Comparison of ENCODE assay signal across 1 cellular context in the genomic region with DNA sequence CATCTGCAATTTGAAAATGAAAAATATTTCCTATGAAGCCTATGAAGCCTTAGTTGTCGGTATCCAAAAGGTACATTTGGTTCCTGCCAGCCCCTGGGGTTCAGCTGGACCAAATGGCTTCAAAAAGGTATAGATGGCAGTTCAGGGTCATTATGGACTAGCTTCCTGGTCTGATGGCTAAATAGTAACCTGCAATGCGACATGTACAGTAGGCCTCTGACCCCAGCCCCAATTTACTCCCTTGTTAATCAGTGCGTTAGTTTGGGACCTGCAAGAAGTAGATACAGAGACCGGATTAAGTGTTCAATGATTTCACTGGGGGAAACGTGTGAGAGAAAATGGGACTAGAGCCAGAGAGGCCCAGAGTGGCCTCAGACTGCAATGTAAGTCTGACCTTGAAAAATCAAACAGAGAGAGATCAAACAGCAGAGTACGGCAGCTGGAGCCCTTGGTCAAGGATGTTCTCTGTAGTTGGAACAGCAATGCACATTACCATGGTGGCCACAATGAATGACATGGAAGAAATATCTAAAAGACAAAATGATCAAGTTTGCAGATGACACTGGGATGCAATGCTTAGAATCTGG.
A peak's percentile ranks its signal among the peaks of the same experiment; 100 is the strongest.
TF ChIP-seq lines count a peak whose summit lies in the region.

No MANE protein-coding gene starts in this region.

TF ChIP-seq in HepG2, 621 proteins besides CTCF, POLR2A, EP300 and RAD21 (continued from another document and continues in another):
- TF ChIP-seq, protein P1, sequence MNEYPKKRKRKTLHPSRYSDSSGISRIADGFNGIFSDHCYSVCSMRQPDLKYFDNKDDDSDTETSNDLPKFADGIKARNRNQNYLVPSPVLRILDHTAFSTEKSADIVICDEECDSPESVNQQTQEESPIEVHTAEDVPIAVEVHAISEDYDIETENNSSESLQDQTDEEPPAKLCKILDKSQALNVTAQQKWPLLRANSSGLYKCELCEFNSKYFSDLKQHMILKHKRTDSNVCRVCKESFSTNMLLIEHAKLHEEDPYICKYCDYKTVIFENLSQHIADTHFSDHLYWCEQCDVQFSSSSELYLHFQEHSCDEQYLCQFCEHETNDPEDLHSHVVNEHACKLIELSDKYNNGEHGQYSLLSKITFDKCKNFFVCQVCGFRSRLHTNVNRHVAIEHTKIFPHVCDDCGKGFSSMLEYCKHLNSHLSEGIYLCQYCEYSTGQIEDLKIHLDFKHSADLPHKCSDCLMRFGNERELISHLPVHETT (CRISPR knock-in tag; conservative IDR thresholded peaks at IDR 0.05), result no peak
- TF ChIP-seq ZBTB3 (CRISPR knock-in tag; IDR thresholded peaks at IDR 0.05; ENCODE audit: borderline replicate concordance, low read depth) (no peak), SNRNP70 (IDR thresholded peaks at IDR 0.05; ENCODE audit: low read depth, low read length) (no peak), RFX3 (CRISPR knock-in tag; IDR thresholded peaks at IDR 0.05) (no peak), MATR3 (CRISPR knock-in tag; IDR thresholded peaks at IDR 0.05) (no peak), ZBTB38 (CRISPR knock-in tag; IDR thresholded peaks at IDR 0.05) (no peak), ZBTB42 (CRISPR knock-in tag; IDR thresholded peaks at IDR 0.05) (no peak), SRSF1 (optimal IDR thresholded peaks at IDR 0.05; ENCODE audit: low read depth, low read length) (no peak), ZNF260 (CRISPR knock-in tag; IDR thresholded peaks at IDR 0.05; ENCODE audit: borderline replicate concordance, low read depth) (no peak), NFYB (CRISPR knock-in tag; IDR thresholded peaks at IDR 0.05) (no peak), ZNF20 (CRISPR knock-in tag; IDR thresholded peaks at IDR 0.05) (no peak), ZNF44 (CRISPR knock-in tag; IDR thresholded peaks at IDR 0.05) (no peak), ZSCAN9 (CRISPR knock-in tag; IDR thresholded peaks at IDR 0.05; ENCODE audit: borderline replicate concordance) (no peak), POLR2AphosphoS5 (IDR thresholded peaks at IDR 0.05; ENCODE audit: low read depth, low read length) (no peak), ERF (CRISPR knock-in tag; IDR thresholded peaks at IDR 0.05) (0 out of 2 replicates have a peak, but pooled peaks have one; percentile 32), ATF7-NPFF (CRISPR knock-in tag; IDR thresholded peaks at IDR 0.05; ENCODE audit: low read depth) (no peak), ZNF841 (CRISPR knock-in tag; IDR thresholded peaks at IDR 0.05; ENCODE audit: borderline replicate concordance) (no peak), NFRKB (IDR thresholded peaks at IDR 0.05) (no peak), RFX1 (IDR thresholded peaks at IDR 0.05) (no peak), SAFB2 (CRISPR knock-in tag; IDR thresholded peaks at IDR 0.05; ENCODE audit: borderline replicate concordance, low read depth) (no peak), POLR2G (IDR thresholded peaks at IDR 0.05; ENCODE audit: low read depth, low read length) (no peak)
- TF ChIP-seq, protein P2, sequence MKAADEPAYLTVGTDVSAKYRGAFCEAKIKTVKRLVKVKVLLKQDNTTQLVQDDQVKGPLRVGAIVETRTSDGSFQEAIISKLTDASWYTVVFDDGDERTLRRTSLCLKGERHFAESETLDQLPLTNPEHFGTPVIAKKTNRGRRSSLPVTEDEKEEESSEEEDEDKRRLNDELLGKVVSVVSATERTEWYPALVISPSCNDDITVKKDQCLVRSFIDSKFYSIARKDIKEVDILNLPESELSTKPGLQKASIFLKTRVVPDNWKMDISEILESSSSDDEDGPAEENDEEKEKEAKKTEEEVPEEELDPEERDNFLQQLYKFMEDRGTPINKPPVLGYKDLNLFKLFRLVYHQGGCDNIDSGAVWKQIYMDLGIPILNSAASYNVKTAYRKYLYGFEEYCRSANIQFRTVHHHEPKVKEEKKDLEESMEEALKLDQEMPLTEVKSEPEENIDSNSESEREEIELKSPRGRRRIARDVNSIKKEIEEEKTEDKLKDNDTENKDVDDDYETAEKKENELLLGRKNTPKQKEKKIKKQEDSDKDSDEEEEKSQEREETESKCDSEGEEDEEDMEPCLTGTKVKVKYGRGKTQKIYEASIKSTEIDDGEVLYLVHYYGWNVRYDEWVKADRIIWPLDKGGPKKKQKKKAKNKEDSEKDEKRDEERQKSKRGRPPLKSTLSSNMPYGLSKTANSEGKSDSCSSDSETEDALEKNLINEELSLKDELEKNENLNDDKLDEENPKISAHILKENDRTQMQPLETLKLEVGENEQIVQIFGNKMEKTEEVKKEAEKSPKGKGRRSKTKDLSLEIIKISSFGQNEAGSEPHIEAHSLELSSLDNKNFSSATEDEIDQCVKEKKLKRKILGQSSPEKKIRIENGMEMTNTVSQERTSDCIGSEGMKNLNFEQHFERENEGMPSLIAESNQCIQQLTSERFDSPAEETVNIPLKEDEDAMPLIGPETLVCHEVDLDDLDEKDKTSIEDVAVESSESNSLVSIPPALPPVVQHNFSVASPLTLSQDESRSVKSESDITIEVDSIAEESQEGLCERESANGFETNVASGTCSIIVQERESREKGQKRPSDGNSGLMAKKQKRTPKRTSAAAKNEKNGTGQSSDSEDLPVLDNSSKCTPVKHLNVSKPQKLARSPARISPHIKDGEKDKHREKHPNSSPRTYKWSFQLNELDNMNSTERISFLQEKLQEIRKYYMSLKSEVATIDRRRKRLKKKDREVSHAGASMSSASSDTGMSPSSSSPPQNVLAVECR (CRISPR knock-in tag; IDR thresholded peaks at IDR 0.05; ENCODE audit: borderline replicate concordance), result peak; percentile 30; the same call in 1 of the 2 replicates
- TF ChIP-seq, protein P3, sequence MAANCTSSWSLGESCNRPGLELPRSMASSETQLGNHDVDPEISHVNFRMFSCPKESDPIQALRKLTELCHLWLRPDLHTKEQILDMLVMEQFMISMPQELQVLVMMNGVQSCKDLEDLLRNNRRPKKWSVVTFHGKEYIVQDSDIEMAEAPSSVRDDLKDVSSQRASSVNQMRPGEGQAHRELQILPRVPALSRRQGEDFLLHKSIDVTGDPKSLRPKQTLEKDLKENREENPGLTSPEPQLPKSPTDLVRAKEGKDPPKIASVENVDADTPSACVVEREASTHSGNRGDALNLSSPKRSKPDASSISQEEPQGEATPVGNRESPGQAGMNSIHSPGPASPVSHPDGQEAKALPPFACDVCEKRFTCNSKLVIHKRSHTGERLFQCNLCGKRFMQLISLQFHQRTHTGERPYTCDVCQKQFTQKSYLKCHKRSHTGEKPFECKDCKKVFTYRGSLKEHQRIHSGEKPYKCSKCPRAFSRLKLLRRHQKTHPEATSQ (CRISPR knock-in tag; IDR thresholded peaks at IDR 0.05; ENCODE audit: borderline replicate concordance), result no peak
- TF ChIP-seq, protein P4, sequence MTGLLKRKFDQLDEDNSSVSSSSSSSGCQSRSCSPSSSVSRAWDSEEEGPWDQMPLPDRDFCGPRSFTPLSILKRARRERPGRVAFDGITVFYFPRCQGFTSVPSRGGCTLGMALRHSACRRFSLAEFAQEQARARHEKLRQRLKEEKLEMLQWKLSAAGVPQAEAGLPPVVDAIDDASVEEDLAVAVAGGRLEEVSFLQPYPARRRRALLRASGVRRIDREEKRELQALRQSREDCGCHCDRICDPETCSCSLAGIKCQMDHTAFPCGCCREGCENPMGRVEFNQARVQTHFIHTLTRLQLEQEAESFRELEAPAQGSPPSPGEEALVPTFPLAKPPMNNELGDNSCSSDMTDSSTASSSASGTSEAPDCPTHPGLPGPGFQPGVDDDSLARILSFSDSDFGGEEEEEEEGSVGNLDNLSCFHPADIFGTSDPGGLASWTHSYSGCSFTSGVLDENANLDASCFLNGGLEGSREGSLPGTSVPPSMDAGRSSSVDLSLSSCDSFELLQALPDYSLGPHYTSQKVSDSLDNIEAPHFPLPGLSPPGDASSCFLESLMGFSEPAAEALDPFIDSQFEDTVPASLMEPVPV (CRISPR knock-in tag; IDR thresholded peaks at IDR 0.05), result no peak
- TF ChIP-seq, protein P5, sequence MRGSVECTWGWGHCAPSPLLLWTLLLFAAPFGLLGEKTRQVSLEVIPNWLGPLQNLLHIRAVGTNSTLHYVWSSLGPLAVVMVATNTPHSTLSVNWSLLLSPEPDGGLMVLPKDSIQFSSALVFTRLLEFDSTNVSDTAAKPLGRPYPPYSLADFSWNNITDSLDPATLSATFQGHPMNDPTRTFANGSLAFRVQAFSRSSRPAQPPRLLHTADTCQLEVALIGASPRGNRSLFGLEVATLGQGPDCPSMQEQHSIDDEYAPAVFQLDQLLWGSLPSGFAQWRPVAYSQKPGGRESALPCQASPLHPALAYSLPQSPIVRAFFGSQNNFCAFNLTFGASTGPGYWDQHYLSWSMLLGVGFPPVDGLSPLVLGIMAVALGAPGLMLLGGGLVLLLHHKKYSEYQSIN (CRISPR knock-in tag; IDR thresholded peaks at IDR 0.05; ENCODE audit: borderline replicate concordance), result no peak
- TF ChIP-seq, protein P6, sequence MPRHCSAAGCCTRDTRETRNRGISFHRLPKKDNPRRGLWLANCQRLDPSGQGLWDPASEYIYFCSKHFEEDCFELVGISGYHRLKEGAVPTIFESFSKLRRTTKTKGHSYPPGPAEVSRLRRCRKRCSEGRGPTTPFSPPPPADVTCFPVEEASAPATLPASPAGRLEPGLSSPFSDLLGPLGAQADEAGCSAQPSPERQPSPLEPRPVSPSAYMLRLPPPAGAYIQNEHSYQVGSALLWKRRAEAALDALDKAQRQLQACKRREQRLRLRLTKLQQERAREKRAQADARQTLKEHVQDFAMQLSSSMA (CRISPR knock-in tag; IDR thresholded peaks at IDR 0.05), result no peak
- TF ChIP-seq, protein P7, sequence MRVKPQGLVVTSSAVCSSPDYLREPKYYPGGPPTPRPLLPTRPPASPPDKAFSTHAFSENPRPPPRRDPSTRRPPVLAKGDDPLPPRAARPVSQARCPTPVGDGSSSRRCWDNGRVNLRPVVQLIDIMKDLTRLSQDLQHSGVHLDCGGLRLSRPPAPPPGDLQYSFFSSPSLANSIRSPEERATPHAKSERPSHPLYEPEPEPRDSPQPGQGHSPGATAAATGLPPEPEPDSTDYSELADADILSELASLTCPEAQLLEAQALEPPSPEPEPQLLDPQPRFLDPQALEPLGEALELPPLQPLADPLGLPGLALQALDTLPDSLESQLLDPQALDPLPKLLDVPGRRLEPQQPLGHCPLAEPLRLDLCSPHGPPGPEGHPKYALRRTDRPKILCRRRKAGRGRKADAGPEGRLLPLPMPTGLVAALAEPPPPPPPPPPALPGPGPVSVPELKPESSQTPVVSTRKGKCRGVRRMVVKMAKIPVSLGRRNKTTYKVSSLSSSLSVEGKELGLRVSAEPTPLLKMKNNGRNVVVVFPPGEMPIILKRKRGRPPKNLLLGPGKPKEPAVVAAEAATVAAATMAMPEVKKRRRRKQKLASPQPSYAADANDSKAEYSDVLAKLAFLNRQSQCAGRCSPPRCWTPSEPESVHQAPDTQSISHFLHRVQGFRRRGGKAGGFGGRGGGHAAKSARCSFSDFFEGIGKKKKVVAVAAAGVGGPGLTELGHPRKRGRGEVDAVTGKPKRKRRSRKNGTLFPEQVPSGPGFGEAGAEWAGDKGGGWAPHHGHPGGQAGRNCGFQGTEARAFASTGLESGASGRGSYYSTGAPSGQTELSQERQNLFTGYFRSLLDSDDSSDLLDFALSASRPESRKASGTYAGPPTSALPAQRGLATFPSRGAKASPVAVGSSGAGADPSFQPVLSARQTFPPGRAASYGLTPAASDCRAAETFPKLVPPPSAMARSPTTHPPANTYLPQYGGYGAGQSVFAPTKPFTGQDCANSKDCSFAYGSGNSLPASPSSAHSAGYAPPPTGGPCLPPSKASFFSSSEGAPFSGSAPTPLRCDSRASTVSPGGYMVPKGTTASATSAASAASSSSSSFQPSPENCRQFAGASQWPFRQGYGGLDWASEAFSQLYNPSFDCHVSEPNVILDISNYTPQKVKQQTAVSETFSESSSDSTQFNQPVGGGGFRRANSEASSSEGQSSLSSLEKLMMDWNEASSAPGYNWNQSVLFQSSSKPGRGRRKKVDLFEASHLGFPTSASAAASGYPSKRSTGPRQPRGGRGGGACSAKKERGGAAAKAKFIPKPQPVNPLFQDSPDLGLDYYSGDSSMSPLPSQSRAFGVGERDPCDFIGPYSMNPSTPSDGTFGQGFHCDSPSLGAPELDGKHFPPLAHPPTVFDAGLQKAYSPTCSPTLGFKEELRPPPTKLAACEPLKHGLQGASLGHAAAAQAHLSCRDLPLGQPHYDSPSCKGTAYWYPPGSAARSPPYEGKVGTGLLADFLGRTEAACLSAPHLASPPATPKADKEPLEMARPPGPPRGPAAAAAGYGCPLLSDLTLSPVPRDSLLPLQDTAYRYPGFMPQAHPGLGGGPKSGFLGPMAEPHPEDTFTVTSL (CRISPR knock-in tag; IDR thresholded peaks at IDR 0.05; ENCODE audit: borderline replicate concordance), result peak; percentile 66; the same call in 1 of the 2 replicates
- TF ChIP-seq, protein P8, sequence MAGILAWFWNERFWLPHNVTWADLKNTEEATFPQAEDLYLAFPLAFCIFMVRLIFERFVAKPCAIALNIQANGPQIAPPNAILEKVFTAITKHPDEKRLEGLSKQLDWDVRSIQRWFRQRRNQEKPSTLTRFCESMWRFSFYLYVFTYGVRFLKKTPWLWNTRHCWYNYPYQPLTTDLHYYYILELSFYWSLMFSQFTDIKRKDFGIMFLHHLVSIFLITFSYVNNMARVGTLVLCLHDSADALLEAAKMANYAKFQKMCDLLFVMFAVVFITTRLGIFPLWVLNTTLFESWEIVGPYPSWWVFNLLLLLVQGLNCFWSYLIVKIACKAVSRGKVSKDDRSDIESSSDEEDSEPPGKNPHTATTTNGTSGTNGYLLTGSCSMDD (CRISPR knock-in tag; IDR thresholded peaks at IDR 0.05), result no peak
- TF ChIP-seq, protein P9, sequence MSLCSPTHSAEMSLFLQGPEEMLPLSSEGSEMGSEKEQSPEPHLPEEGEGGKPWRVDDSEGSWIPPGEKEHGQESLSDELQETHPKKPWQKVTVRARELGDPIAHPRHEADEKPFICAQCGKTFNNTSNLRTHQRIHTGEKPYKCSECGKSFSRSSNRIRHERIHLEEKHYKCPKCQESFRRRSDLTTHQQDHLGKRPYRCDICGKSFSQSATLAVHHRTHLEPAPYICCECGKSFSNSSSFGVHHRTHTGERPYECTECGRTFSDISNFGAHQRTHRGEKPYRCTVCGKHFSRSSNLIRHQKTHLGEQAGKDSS (CRISPR knock-in tag; IDR thresholded peaks at IDR 0.05; ENCODE audit: borderline replicate concordance, low read depth), result no peak; the same call in 1 of the 2 replicates
- TF ChIP-seq, protein P10, sequence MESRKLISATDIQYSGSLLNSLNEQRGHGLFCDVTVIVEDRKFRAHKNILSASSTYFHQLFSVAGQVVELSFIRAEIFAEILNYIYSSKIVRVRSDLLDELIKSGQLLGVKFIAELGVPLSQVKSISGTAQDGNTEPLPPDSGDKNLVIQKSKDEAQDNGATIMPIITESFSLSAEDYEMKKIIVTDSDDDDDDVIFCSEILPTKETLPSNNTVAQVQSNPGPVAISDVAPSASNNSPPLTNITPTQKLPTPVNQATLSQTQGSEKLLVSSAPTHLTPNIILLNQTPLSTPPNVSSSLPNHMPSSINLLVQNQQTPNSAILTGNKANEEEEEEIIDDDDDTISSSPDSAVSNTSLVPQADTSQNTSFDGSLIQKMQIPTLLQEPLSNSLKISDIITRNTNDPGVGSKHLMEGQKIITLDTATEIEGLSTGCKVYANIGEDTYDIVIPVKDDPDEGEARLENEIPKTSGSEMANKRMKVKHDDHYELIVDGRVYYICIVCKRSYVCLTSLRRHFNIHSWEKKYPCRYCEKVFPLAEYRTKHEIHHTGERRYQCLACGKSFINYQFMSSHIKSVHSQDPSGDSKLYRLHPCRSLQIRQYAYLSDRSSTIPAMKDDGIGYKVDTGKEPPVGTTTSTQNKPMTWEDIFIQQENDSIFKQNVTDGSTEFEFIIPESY (CRISPR knock-in tag; IDR thresholded peaks at IDR 0.05), result no peak
- TF ChIP-seq, protein P11, sequence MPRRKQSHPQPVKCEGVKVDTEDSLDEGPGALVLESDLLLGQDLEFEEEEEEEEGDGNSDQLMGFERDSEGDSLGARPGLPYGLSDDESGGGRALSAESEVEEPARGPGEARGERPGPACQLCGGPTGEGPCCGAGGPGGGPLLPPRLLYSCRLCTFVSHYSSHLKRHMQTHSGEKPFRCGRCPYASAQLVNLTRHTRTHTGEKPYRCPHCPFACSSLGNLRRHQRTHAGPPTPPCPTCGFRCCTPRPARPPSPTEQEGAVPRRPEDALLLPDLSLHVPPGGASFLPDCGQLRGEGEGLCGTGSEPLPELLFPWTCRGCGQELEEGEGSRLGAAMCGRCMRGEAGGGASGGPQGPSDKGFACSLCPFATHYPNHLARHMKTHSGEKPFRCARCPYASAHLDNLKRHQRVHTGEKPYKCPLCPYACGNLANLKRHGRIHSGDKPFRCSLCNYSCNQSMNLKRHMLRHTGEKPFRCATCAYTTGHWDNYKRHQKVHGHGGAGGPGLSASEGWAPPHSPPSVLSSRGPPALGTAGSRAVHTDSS (CRISPR knock-in tag; conservative IDR thresholded peaks at IDR 0.05), result no peak
